In genomic region chr2:205712508-205712907, GRCh38 we compare ENCODE assay signal across 1 cellular context.
TF ChIP-seq lines count a peak whose summit lies in the region.

No MANE protein-coding gene starts in this region.

TF ChIP-seq in SK-N-SH, 30 proteins besides CTCF, POLR2A, EP300 and RAD21 (continued from another document):
- TF ChIP-seq MAX (IDR thresholded peaks at IDR 0.05; ENCODE audit: low read depth) (peak; percentile 77), SMC3 (IDR thresholded peaks at IDR 0.05; ENCODE audit: low read depth, low read length) (no peak), NRF1 (IDR thresholded peaks at IDR 0.05; ENCODE audit: low read depth, low read length) (no peak), FOSL2 (IDR thresholded peaks at IDR 0.05; ENCODE audit: borderline replicate concordance, low read depth) (peak; percentile 60; the same call in 1 of the 2 replicates), ZBTB33 (IDR thresholded peaks at IDR 0.05; ENCODE audit: borderline replicate concordance, low read depth) (no peak), GABPA (IDR thresholded peaks at IDR 0.05; ENCODE audit: low read depth) (no peak), IRF3 (IDR thresholded peaks at IDR 0.05; ENCODE audit: low read depth, low read length) (no peak), TAF1 (IDR thresholded peaks at IDR 0.05; ENCODE audit: borderline replicate concordance, low read depth, low read length) (no peak), PBX3 (IDR thresholded peaks at IDR 0.05) (peak; percentile 60), ELF1 (IDR thresholded peaks at IDR 0.05) (no peak), MXI1 (IDR thresholded peaks at IDR 0.05; ENCODE audit: low read depth, low read length) (no peak), SIN3A (IDR thresholded peaks at IDR 0.05; ENCODE audit: borderline replicate concordance, low read depth, low read length) (no peak), TCF12 (IDR thresholded peaks at IDR 0.05) (peak; percentile 76), RFX5 (IDR thresholded peaks at IDR 0.05; ENCODE audit: low read length) (no peak), CHD2 (IDR thresholded peaks at IDR 0.05; ENCODE audit: low read length, partially characterized antibody) (no peak), RXRA (IDR thresholded peaks at IDR 0.05; ENCODE audit: borderline replicate concordance, low read depth) (0 out of 2 replicates have a peak, but pooled peaks have one; percentile 45)
TF ChIP-seq in SK-N-SH: peak in this region for 7.
